Comparison of ENCODE assay signal across 21 cellular contexts in genomic region chr10:77381750-77382149, GRCh38.
DNase-seq lines count a peak whose midpoint lies in the region; ATAC-seq, FAIRE-seq and TF ChIP-seq lines count a peak whose summit lies in the region.
"Had no signal": no experiment of that assay in that cellular context is flagged by ENCODE, and none has a peak within 500 bp of the region (broad histone marks: within the 10 kb centered on the region; RNA-seq: fewer than 3 reads in every experiment).

No MANE protein-coding gene starts in this region.

- 96% methylated on average over 4 of the region's 4 CpGs; no CpG with 5 or more reads in 1 of the 2 experiments for WGBS in H1 (ENCODE audit: extremely low coverage in 1 of 2, insufficient coverage in 1 of 2, insufficient read length in 1 of 2, insufficient replicate concordance in 2 of 2, low coverage in 1 of 2, low lambda C conversion rate in 2 of 2, missing lambda C conversion rate in 1 of 2), 2 experiments

- ATAC-seq in upper lobe of right lung, result peak; percentile 40
- no peak for ATAC-seq in HG02981 (IDR thresholded peaks at IDR 0.05; ENCODE audit: unreplicated experiment)
- no peak for ATAC-seq in GM18517 (IDR thresholded peaks at IDR 0.05; ENCODE audit: unreplicated experiment)
- ATAC-seq: GM12878, GM23338, HCT116, HepG2 had no signal

- TF ChIP-seq CTCF in H1 (IDR thresholded peaks at IDR 0.05; ENCODE audit: control extremely low read depth in 1 of 3, insufficient read depth in 1 of 3, low read depth in 1 of 3, low read length in 3 of 3) (no peak), upper lobe of right lung (IDR thresholded peaks at IDR 0.05) (no peak)

- no peaks in the 10 kb centered on the region for H3K9me3 ChIP-seq in H1 (ENCODE audit: insufficient read depth in 2 of 2, low read depth in 1 of 2, low read length in 1 of 2)
- no peaks in the 10 kb centered on the region for H3K9me3 ChIP-seq in upper lobe of right lung
- H3K9me3 ChIP-seq: BLaER1 had no signal

- peaks cover 0 to 2% (median 0%) of the 10 kb centered on the region in 4 experiments; a peak in 2 of 7 replicates for H3K4me1 ChIP-seq in H1 (replicated peaks in 1 of 4; ENCODE audit: control insufficient read depth in 3 of 4, insufficient read depth in 4 of 4, low read length in 3 of 4)
- H3K4me1 ChIP-seq in upper lobe of right lung, result no peaks in the 10 kb centered on the region

- H3K18ac ChIP-seq in H1 (ENCODE audit: extremely low read depth, low read length), result no peak overlapping the region

- TF ChIP-seq EP300 in H1 (IDR thresholded peaks at IDR 0.05; ENCODE audit: borderline replicate concordance in 1 of 2, low read depth in 2 of 2, low read length in 2 of 2), result no peak

- H3K79me2 ChIP-seq in H1 (ENCODE audit: control insufficient read depth in 1 of 2, insufficient read depth in 2 of 2, low read length in 2 of 2), result no peaks in the 10 kb centered on the region

- no peak overlapping the region for H2BK20ac ChIP-seq in H1 (ENCODE audit: low read length)

- H4K5ac ChIP-seq in H1 (ENCODE audit: insufficient read length, low read depth, low read length), result no peak overlapping the region

- no peak overlapping the region for H3K23ac ChIP-seq in H1 (ENCODE audit: insufficient read length)

- no peak overlapping the region for H2AFZ ChIP-seq in H1 (ENCODE audit: low read length)
- H2AFZ ChIP-seq: GM23338 had no signal

- no peak for TF ChIP-seq POLR2A in H1 (IDR thresholded peaks at IDR 0.05; ENCODE audit: control extremely low read depth in 1 of 2, low read depth in 2 of 2, low read length in 2 of 2)

- no peaks in the 10 kb centered on the region for H3K23me2 ChIP-seq in H1 (ENCODE audit: low read depth, low read length)

- CTCF ChIA-PET in H1 (lab: Charles Lee; ENCODE audit: partially characterized antibody), result interaction anchor here (0.9 to 1.8 kb wide), 5 partner anchors 10 to 259 kb away, joined by 3 to 7 read pairs (median 3); no protein-coding TSS in a partner anchor

- no peaks in the 10 kb centered on the region for H3K79me1 ChIP-seq in H1 (ENCODE audit: low read depth, low read length)

- no peak overlapping the region for H4K91ac ChIP-seq in H1 (replicated peaks; ENCODE audit: insufficient read length, low read length)

- no peak overlapping the region for H3K14ac ChIP-seq in H1 (ENCODE audit: insufficient read length)

- H3K4me3 ChIP-seq in H1 (ENCODE audit: extremely low read depth in 1 of 4, insufficient read depth in 2 of 4, low read depth in 3 of 4, low read length in 4 of 4) (no peak overlapping the region), upper lobe of right lung (no peak overlapping the region)
- H3K4me3 ChIP-seq: BLaER1, GM12878, GM23338 had no signal

- no peak overlapping the region for H3K9ac ChIP-seq in H1 (replicated peaks in 1 of 4; ENCODE audit: extremely low read depth in 1 of 4, low read depth in 3 of 4, low read length in 3 of 4)
- H3K9ac ChIP-seq: BLaER1 had no signal

- intact Hi-C loops in upper lobe of right lung (cut with DNase I), result no loop called here

- POLR2A ChIA-PET in H1 (lab: Charles Lee; ENCODE audit: partially characterized antibody), result no interaction called here

- no peak overlapping the region for H2AK5ac ChIP-seq in H1 (ENCODE audit: low read depth, low read length)

- H3K27ac ChIP-seq in H1 (ENCODE audit: low read depth, low read length) (no peak overlapping the region), upper lobe of right lung (no peak overlapping the region)
- H3K27ac ChIP-seq: BLaER1 had no signal

- H3K4me2 ChIP-seq in H1 (ENCODE audit: insufficient read depth in 1 of 2, low read depth in 2 of 2, low read length in 2 of 2), result no peak overlapping the region
- H3K4me2 ChIP-seq: BLaER1, GM23338 had no signal

- no peak overlapping the region for H3K4ac ChIP-seq in H1 (replicated peaks; ENCODE audit: insufficient read length, low read depth, low read length)

- no peak for FAIRE-seq in H1 (lab: Jason Lieb, UNC)
- FAIRE-seq: GM12878, GM19239, HepG2 had no signal

- no peak overlapping the region for H2BK12ac ChIP-seq in H1 (ENCODE audit: low read depth, low read length)

- peak overlapping the region; percentile 33; the same call in 1 of the 2 replicates for H2BK15ac ChIP-seq in H1 (ENCODE audit: low read length)

- H3K36me3 ChIP-seq in H1 (ENCODE audit: control insufficient read depth in 2 of 4, insufficient read depth in 4 of 4, low read length in 3 of 4), result no peaks in the 10 kb centered on the region
- no peaks in the 10 kb centered on the region for H3K36me3 ChIP-seq in upper lobe of right lung
- H3K36me3 ChIP-seq: BLaER1 had no signal

- H4K8ac ChIP-seq in H1 (ENCODE audit: extremely low read depth, insufficient read depth, low read length), result no peak overlapping the region

- H2BK5ac ChIP-seq in H1 (ENCODE audit: low read depth, low read length), result no peak overlapping the region

- no peak for TF ChIP-seq RAD21 in H1 (IDR thresholded peaks at IDR 0.05 in 1 of 2, conservative IDR thresholded peaks at IDR 0.05 in 1 of 2; ENCODE audit: low read depth in 2 of 2, low read length in 2 of 2)

- no peaks in the 10 kb centered on the region for H4K20me1 ChIP-seq in H1 (replicated peaks in 1 of 2; ENCODE audit: control insufficient read depth in 1 of 2, insufficient read depth in 2 of 2, low read length in 2 of 2)
- H4K20me1 ChIP-seq: BLaER1 had no signal

- DNase-seq in NCI-H510A treated with DMSO at 0.1 percent for 48 hours (lab: John Stamatoyannopoulos, UW) (peak; percentile 62), NCI-H510A (lab: John Stamatoyannopoulos, UW) (no peak), NCI-H187 treated with DMSO at 0.1 percent for 48 hours (lab: John Stamatoyannopoulos, UW) (peak; percentile 60), H1 (ENCODE audit: low read depth in 1 of 2, low spot score in 2 of 2) (no peak), upper lobe of right lung (no peak)
- DNase-seq in activated naive CD4-positive, alpha-beta T cell (lab: John Stamatoyannopoulos, UW), result no peak
- DNase-seq: 8988T; CD4-positive, alpha-beta memory T cell; DMS153; DND-41; EL; H7; HFFc6 had no signal

- no peak overlapping the region for H3K56ac ChIP-seq in H1 (replicated peaks; ENCODE audit: insufficient read length, low read depth, low read length)

- H3K27me3 ChIP-seq in H1 (replicated peaks in 1 of 4; ENCODE audit: control insufficient read depth in 3 of 4, extremely low read depth in 1 of 4, insufficient read depth in 3 of 4, low read length in 3 of 4) (no peaks in the 10 kb centered on the region), upper lobe of right lung (no peaks in the 10 kb centered on the region)
- H3K27me3 ChIP-seq: BLaER1 had no signal

- no peak overlapping the region for H2BK120ac ChIP-seq in H1 (replicated peaks; ENCODE audit: low read depth, low read length)

TF ChIP-seq in H1, 55 proteins besides CTCF, POLR2A, EP300 and RAD21:
- no peak for TF ChIP-seq TEAD4 (IDR thresholded peaks at IDR 0.05; ENCODE audit: low read depth, low read length)
- TF ChIP-seq RNF2 (IDR thresholded peaks at IDR 0.05; ENCODE audit: borderline replicate concordance, low read depth, low read length, missing control alignments, poor library complexity, severe bottlenecking), result no peak
- TF ChIP-seq BCL11A (IDR thresholded peaks at IDR 0.05; ENCODE audit: low read depth in 2 of 2, low read length in 2 of 2), result no peak
- TF ChIP-seq KDM5A (IDR thresholded peaks at IDR 0.05; ENCODE audit: low read length), result no peak
- no peak for TF ChIP-seq GTF2F1 (IDR thresholded peaks at IDR 0.05; ENCODE audit: borderline replicate concordance, low read depth, low read length)
- no peak for TF ChIP-seq EGR1 (IDR thresholded peaks at IDR 0.05; ENCODE audit: borderline replicate concordance, low read depth, low read length)
- no peak for TF ChIP-seq KDM4A (IDR thresholded peaks at IDR 0.05; ENCODE audit: low read depth, low read length, severe bottlenecking)
- TF ChIP-seq HDAC6 (IDR thresholded peaks at IDR 0.05; ENCODE audit: low read depth, low read length), result no peak
- TF ChIP-seq TCF12 (IDR thresholded peaks at IDR 0.05; ENCODE audit: low read depth, low read length), result no peak

Comparison
In these comparisons a context has a peak if more than half of its experiments do, and no peak if none do; other contexts are left out.
1. DNase-seq: peak in NCI-H510A treated with DMSO at 0.1 percent for 48 hours (single experiment) and NCI-H187 treated with DMSO at 0.1 percent for 48 hours (single experiment); none in NCI-H510A (single experiment), H1 (0 of 2), upper lobe of right lung (single experiment) and activated naive CD4-positive, alpha-beta T cell (0 of 4).